In genomic region chr13:28557725-28558124, GRCh38 we compare ENCODE assay signal across 26 cellular contexts.
DNase-seq lines count a peak whose midpoint lies in the region; ATAC-seq and TF ChIP-seq lines count a peak whose summit lies in the region.
"Had no signal": no experiment of that assay in that cellular context is flagged by ENCODE, and none has a peak within 500 bp of the region (broad histone marks: within the 10 kb centered on the region; RNA-seq: fewer than 3 reads in every experiment).

No MANE protein-coding gene starts in this region.

- peak overlapping the region; percentile 94; the same call in 1 of the 2 replicates for H2AFZ ChIP-seq in SK-N-SH (ENCODE audit: low read depth)
- H2AFZ ChIP-seq in fibroblast of lung (ENCODE audit: low read length), result no peak overlapping the region
- no peak overlapping the region for H2AFZ ChIP-seq in smooth muscle cell (ENCODE audit: low read depth)

- H3F3A ChIP-seq in SK-N-SH (replicated peaks; ENCODE audit: insufficient read depth) (peaks cover 13% of the 10 kb centered on the region), smooth muscle cell (ENCODE audit: low read depth) (no peaks in the 10 kb centered on the region)

- peak overlapping the region; percentile 63; the same call in 1 of the 2 replicates for H3K4me2 ChIP-seq in SK-N-SH
- H3K4me2 ChIP-seq in fibroblast of lung (ENCODE audit: extremely low read depth, insufficient read depth, low read length), result peak overlapping the region; percentile 28
- peak overlapping the region; percentile 54 for H3K4me2 ChIP-seq in smooth muscle cell

- H3K79me2 ChIP-seq in SK-N-SH (ENCODE audit: insufficient read depth) (no peaks in the 10 kb centered on the region), fibroblast of lung (ENCODE audit: control insufficient read depth, insufficient read depth, low read length) (no peaks in the 10 kb centered on the region), smooth muscle cell (ENCODE audit: low read depth) (no peaks in the 10 kb centered on the region)

- no peaks in the 10 kb centered on the region for H3K9me2 ChIP-seq in SK-N-SH

- TF ChIP-seq CTCF in SK-N-SH (IDR thresholded peaks at IDR 0.05) (no peak), fibroblast of lung (conservative IDR thresholded peaks at IDR 0.05 in 1 of 2, IDR thresholded peaks at IDR 0.05 in 1 of 2; ENCODE audit: low read depth in 1 of 2, low read length in 2 of 2) (no peak), smooth muscle cell (IDR thresholded peaks at IDR 0.05; ENCODE audit: borderline replicate concordance, insufficient read depth, poor library complexity, severe bottlenecking) (no peak)

- TF ChIP-seq RAD21 in SK-N-SH (IDR thresholded peaks at IDR 0.05; ENCODE audit: low read length), result no peak

- ATAC-seq in HG03097 (IDR thresholded peaks at IDR 0.05; ENCODE audit: low FRiP score, unreplicated experiment), result no peak
- ATAC-seq: activated CD4-positive, alpha-beta T cell treated with anti-CD3 and anti-CD28 coated beads for 36 hours; naive thymus-derived CD4-positive, alpha-beta T cell; stimulated activated naive B cell treated with anti-CD40 and anti-IgM and Interleukin-4, amounts not matched to agents 10 μg/mL and 1 μg/mL and 100 μg/mL, for 72 hours had no signal

- no peak for TF ChIP-seq EP300 in SK-N-SH (IDR thresholded peaks at IDR 0.05; ENCODE audit: borderline replicate concordance in 1 of 2, low read depth in 1 of 2, low read length in 1 of 2)

- H3K4me3 ChIP-seq in SK-N-SH (ENCODE audit: low read depth in 2 of 2, low read length in 1 of 2), result no peak overlapping the region
- H3K4me3 ChIP-seq in fibroblast of lung (replicated peaks in 1 of 4; ENCODE audit: control extremely low read depth in 1 of 4, insufficient read depth in 1 of 4, low read depth in 3 of 4, low read length in 4 of 4), result no peak overlapping the region
- no peak overlapping the region for H3K4me3 ChIP-seq in smooth muscle cell
- H3K4me3 ChIP-seq: cardiac muscle cell, suprapubic skin, uterus had no signal

- 35% methylated on average over 2 of the region's 2 CpGs for WGBS in SK-N-SH (ENCODE audit: low lambda C conversion rate)
- 81% methylated on average over 2 of the region's 2 CpGs for WGBS in smooth muscle cell (ENCODE audit: low lambda C conversion rate)

- no peaks in the 10 kb centered on the region for H3K27me3 ChIP-seq in SK-N-SH (ENCODE audit: insufficient read depth)
- no peaks in the 10 kb centered on the region for H3K27me3 ChIP-seq in fibroblast of lung (ENCODE audit: control insufficient read depth, insufficient read depth, low read length)
- no peaks in the 10 kb centered on the region for H3K27me3 ChIP-seq in smooth muscle cell (ENCODE audit: low read depth)
- H3K27me3 ChIP-seq: cardiac muscle cell, suprapubic skin, uterus had no signal

- peaks cover 0 to 17% of the 10 kb centered on the region in 2 experiments; a peak in 2 of 4 replicates for H3K4me1 ChIP-seq in SK-N-SH (ENCODE audit: control insufficient read depth in 1 of 2, insufficient read depth in 2 of 2, low read depth in 1 of 2, low read length in 1 of 2)
- H3K4me1 ChIP-seq in fibroblast of lung (ENCODE audit: control insufficient read depth, extremely low read depth, insufficient read depth, low read length), result peaks cover 6% of the 10 kb centered on the region
- H3K4me1 ChIP-seq in smooth muscle cell (ENCODE audit: low read depth), result peaks cover 5% of the 10 kb centered on the region
- H3K4me1 ChIP-seq: uterus had no signal

- POLR2A ChIA-PET in SK-N-SH (lab: Yijun Ruan, JAX), result no interaction called here

- CTCF ChIA-PET in SK-N-SH (lab: Yijun Ruan, JAX), result no interaction called here

- peak overlapping the region; percentile 3; the same call in 1 of the 2 replicates for H3K9ac ChIP-seq in SK-N-SH
- no peak overlapping the region for H3K9ac ChIP-seq in fibroblast of lung (ENCODE audit: insufficient read depth, low read length)
- peak overlapping the region; percentile 35 for H3K9ac ChIP-seq in smooth muscle cell (ENCODE audit: low read depth)

- DNase-seq in GM03348 (ENCODE audit: low spot score), result peak; percentile 16
- no peak for DNase-seq in SK-N-SH
- peak in 1 of 2 donors; percentile 51 for DNase-seq in fibroblast of lung (ENCODE audit: low read depth in 2 of 2)
- no peak for DNase-seq in smooth muscle cell (lab: John Stamatoyannopoulos, UW; ENCODE audit: unreplicated experiment)
- DNase-seq in kidney tubule cell (ENCODE audit: low spot score), result no peak
- no peak for DNase-seq in NCI-H69 (lab: John Stamatoyannopoulos, UW)
- DNase-seq: activated CD4-positive, alpha-beta T cell treated with anti-CD3 and anti-CD28 coated beads for 36 hours; activated CD8-positive, alpha-beta memory T cell treated with anti-CD3 and anti-CD28 coated beads for 24 hours; activated T-cell treated with anti-CD3 and anti-CD28 coated beads, Interleukin-2, amount 50 U/mL, for 1 hour; CD4-positive, alpha-beta memory T cell; glutamatergic neuron; KG1; MM.1S; naive thymus-derived CD4-positive, alpha-beta T cell; NCI-H1417 treated with DMSO at 0.1 percent for 48 hours; NCI-H2081 treated with DMSO at 0.1 percent for 48 hours; NCI-H446 treated with DMSO at 0.1 percent for 48 hours; NK-92 treated with Interleukin-12 subunit alpha and Interleukin-12 subunit beta, amount 100 ng/mL, for 24 hours; occipital lobe; SHP77 treated with DMSO at 0.1 percent for 48 hours; stimulated activated CD4-positive, alpha-beta T cell treated with anti-CD3 and anti-CD28 coated beads, Interleukin-4, amount 100 ng/mL, for 24 hours; stimulated activated naive B cell treated with anti-CD40 and anti-IgM and Interleukin-4, amounts not matched to agents 10 μg/mL and 1 μg/mL and 100 μg/mL, for 72 hours; uterus had no signal

- H3K9me3 ChIP-seq in SK-N-SH (no peaks in the 10 kb centered on the region), fibroblast of lung (ENCODE audit: control insufficient read depth, insufficient read depth, low read depth, low read length) (no peaks in the 10 kb centered on the region), smooth muscle cell (replicated peaks; ENCODE audit: low read depth) (no peaks in the 10 kb centered on the region)
- H3K9me3 ChIP-seq: suprapubic skin, uterus had no signal

- H3K36me3 ChIP-seq in SK-N-SH (replicated peaks in 1 of 2; ENCODE audit: control insufficient read depth in 1 of 2, insufficient read depth in 2 of 2, low read length in 1 of 2) (no peaks in the 10 kb centered on the region), fibroblast of lung (ENCODE audit: control insufficient read depth, insufficient read depth, low read length) (no peaks in the 10 kb centered on the region), smooth muscle cell (ENCODE audit: low read depth) (no peaks in the 10 kb centered on the region)
- H3K36me3 ChIP-seq: cardiac muscle cell, suprapubic skin, uterus had no signal

- H4K20me1 ChIP-seq in SK-N-SH (ENCODE audit: insufficient read depth) (no peaks in the 10 kb centered on the region), fibroblast of lung (ENCODE audit: control insufficient read depth, extremely low read depth, insufficient read depth, low read length) (no peaks in the 10 kb centered on the region), smooth muscle cell (ENCODE audit: low read depth) (no peaks in the 10 kb centered on the region)

- H3K27ac ChIP-seq in SK-N-SH (ENCODE audit: low read depth in 2 of 2, low read length in 1 of 2), result peak overlapping the region; percentile 60 to 91; a peak in 3 of 4 replicates
- H3K27ac ChIP-seq in fibroblast of lung (ENCODE audit: insufficient read depth, low read length), result peak overlapping the region; percentile 70
- H3K27ac ChIP-seq in smooth muscle cell (ENCODE audit: low read depth), result peak overlapping the region; percentile 80
- H3K27ac ChIP-seq: cardiac muscle cell, suprapubic skin, uterus had no signal

TF ChIP-seq in SK-N-SH, 30 proteins besides CTCF, POLR2A, EP300 and RAD21:
- no peak for TF ChIP-seq SMC3 (IDR thresholded peaks at IDR 0.05; ENCODE audit: low read depth, low read length)
- no peak for TF ChIP-seq MAX (IDR thresholded peaks at IDR 0.05; ENCODE audit: low read depth)
- no peak for TF ChIP-seq TCF12 (IDR thresholded peaks at IDR 0.05)
TF ChIP-seq in SK-N-SH: peak in this region for 0.
